Comparison of ENCODE assay signal across 8 cellular contexts in the genomic region with DNA sequence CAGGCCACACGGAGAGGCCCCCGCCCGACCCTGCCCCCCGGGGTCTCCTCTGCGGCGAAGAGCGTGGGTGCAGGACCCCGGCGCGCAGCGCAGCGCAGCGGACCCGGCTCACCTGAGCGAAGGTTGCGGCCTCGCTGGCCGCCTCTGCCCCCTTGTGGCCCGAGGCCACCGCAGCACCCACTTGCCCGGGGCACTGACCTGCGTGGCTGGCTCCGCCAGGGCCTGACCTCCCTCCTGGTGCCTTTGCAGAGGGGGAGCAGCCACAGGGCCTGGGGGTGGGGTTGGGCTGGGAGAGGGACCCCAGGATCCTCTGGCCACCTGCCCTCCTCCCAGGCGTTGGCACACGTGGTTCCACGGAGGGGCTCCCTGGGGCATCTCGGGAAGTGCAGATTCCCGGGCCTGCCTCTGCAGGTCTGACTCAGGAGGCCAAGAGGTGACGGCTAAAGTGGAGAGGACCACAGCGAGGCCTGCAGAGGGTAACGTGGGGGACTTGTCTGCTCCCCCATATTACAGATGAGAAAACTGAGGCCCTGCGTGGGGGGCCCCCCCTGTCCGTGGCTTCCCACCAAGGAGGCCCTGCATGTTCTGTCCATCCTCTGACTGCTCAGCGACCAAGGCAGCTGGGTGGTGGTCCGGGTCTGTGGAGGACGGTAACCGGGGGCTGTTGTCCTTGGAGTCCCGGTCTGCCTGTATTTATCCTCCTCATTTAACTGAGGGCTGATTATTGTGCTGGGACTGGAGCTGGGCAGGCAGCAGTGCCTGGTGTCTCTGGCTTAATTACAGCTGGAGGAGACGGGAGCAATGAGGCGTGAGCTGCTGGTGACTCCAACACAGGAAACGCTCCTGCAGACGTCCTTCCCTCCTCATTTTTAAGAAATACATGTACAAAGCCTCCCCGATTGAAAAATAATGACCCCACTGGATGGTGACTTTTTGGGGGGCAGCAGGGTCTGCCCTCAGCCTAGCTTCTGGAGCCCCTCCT.
DNase-seq lines count a peak whose midpoint lies in the region; ATAC-seq, FAIRE-seq and TF ChIP-seq lines count a peak whose summit lies in the region.

No MANE protein-coding gene starts in this region.

- no peak overlapping the region for H3K9ac ChIP-seq in GM12878 (ENCODE audit: control insufficient read depth, insufficient read depth, low read length)

- no peak overlapping the region for H3K4me3 Mint-ChIP-seq in stimulated activated naive B cell treated with anti-CD40 and anti-IgM and Interleukin-4, amounts not matched to agents 10 μg/mL and 1 μg/mL and 100 μg/mL, for 72 hours

- no peak overlapping the region for H3K27ac Mint-ChIP-seq in stimulated activated naive B cell treated with anti-CD40 and anti-IgM and Interleukin-4, amounts not matched to agents 10 μg/mL and 1 μg/mL and 100 μg/mL, for 72 hours

- peaks cover 45% of the 10 kb centered on the region for H3K4me1 ChIP-seq in BE2C
- peaks cover 8% of the 10 kb centered on the region; the same call in 1 of the 2 replicates for H3K4me1 ChIP-seq in GM12878 (ENCODE audit: control insufficient read depth, insufficient read depth, low read length)

- ATAC-seq in GM12878 (peak; percentile 92), GM21447 (IDR thresholded peaks at IDR 0.05; ENCODE audit: unreplicated experiment) (no peak)
- peak; percentile 74 to 81 for ATAC-seq in stimulated activated naive B cell treated with anti-CD40 and anti-IgM and Interleukin-4, amounts not matched to agents 10 μg/mL and 1 μg/mL and 100 μg/mL, for 72 hours (replicated peaks)

- TF ChIP-seq POLR2A in GM12878 (IDR thresholded peaks at IDR 0.05; ENCODE audit: low read depth, low read length) = no peak

- H3K27ac ChIP-seq in GM12878 (ENCODE audit: control insufficient read depth, insufficient read depth) = no peak overlapping the region

- in situ Hi-C loops in GM12878 (cut with MboI) = no loop called here

- H3K79me2 ChIP-seq in GM12878 (ENCODE audit: control insufficient read depth, insufficient read depth, low read length) = no peaks in the 10 kb centered on the region

- DNase-seq in BE2C = peak; percentile 56
- peak; percentile 96 for DNase-seq in H7
- peak; percentile 66 for DNase-seq in RPMI8226
- DNase-seq in GM12878 (ENCODE audit: low read depth, low spot score) = no peak
- peak; percentile 47 for DNase-seq in kidney glomerular epithelial cell (lab: John Stamatoyannopoulos, UW)
- DNase-seq in stimulated activated naive B cell treated with anti-CD40 and anti-IgM and Interleukin-4, amounts not matched to agents 10 μg/mL and 1 μg/mL and 100 μg/mL, for 72 hours = peak; percentile 19
- no peak for DNase-seq in inferior parietal cortex (ENCODE audit: extremely low spot score)

- H3K4me2 ChIP-seq in GM12878 (ENCODE audit: control insufficient read depth, insufficient read depth) = no peak overlapping the region

- WGBS in GM12878 (ENCODE audit: insufficient coverage, insufficient replicate concordance, low lambda C conversion rate, missing lambda C conversion rate) = 30% methylated on average over 21 of the region's 43 CpGs

- TF ChIP-seq CTCF in BE2C (IDR thresholded peaks at IDR 0.05; ENCODE audit: low read depth, low read length) (peak; percentile 34), GM12878 (IDR thresholded peaks at IDR 0.05 in 2 of 3, conservative IDR thresholded peaks at IDR 0.05 in 1 of 3; ENCODE audit: control insufficient read depth in 2 of 3, extremely low read depth in 1 of 3, insufficient read depth in 1 of 3, low read depth in 3 of 3, low read length in 3 of 3) (peak; percentile 52 to 71 (median 54))

- H3K4me1 Mint-ChIP-seq in stimulated activated naive B cell treated with anti-CD40 and anti-IgM and Interleukin-4, amounts not matched to agents 10 μg/mL and 1 μg/mL and 100 μg/mL, for 72 hours = peaks cover 9 to 12% of the 10 kb centered on the region in 2 donors

- no peak for TF ChIP-seq EP300 in GM12878 (IDR thresholded peaks at IDR 0.05; ENCODE audit: borderline replicate concordance in 1 of 2, control insufficient read depth in 1 of 2, low read depth in 2 of 2, low read length in 2 of 2)

- SMC1A ChIA-PET in GM12878 (lab: Charles Lee; ENCODE audit: uncharacterized antibody, unreplicated experiment) = interaction anchor here (1.0 to 1.2 kb wide), 2 partner anchors 9 to 130 kb away, joined by 3 read pairs; no protein-coding TSS in a partner anchor

- TF ChIP-seq RAD21 in GM12878 (IDR thresholded peaks at IDR 0.05; ENCODE audit: insufficient read depth, low read depth, low read length) = peak; percentile 48

- no peaks in the 10 kb centered on the region for H3K36me3 Mint-ChIP-seq in stimulated activated naive B cell treated with anti-CD40 and anti-IgM and Interleukin-4, amounts not matched to agents 10 μg/mL and 1 μg/mL and 100 μg/mL, for 72 hours

- intact Hi-C loops in GM12878 (cut with micrococcal nuclease; ENCODE audit: unreplicated experiment) = no loop called here

- H3K9me3 Mint-ChIP-seq in stimulated activated naive B cell treated with anti-CD40 and anti-IgM and Interleukin-4, amounts not matched to agents 10 μg/mL and 1 μg/mL and 100 μg/mL, for 72 hours = no peaks in the 10 kb centered on the region

- RAD21 ChIA-PET in GM12878 (lab: Charles Lee; ENCODE audit: unreplicated experiment) = interaction anchor here (1.4 to 3.4 kb wide), 2 partner anchors 217 to 271 kb away, joined by 4 to 31 read pairs; no protein-coding TSS in a partner anchor

- POLR2A ChIA-PET in GM12878 (lab: Charles Lee) = no interaction called here

- no peaks in the 10 kb centered on the region for H3K27me3 ChIP-seq in BE2C
- H3K27me3 ChIP-seq in H7 (ENCODE audit: control insufficient read depth, insufficient read depth, low read length) = peaks cover 4% of the 10 kb centered on the region
- no peaks in the 10 kb centered on the region; a peak in 2 of 4 replicates for H3K27me3 ChIP-seq in GM12878 (replicated peaks in 1 of 2; ENCODE audit: control insufficient read depth in 2 of 2, insufficient read depth in 2 of 2, low read length in 1 of 2)

- H3K9me3 ChIP-seq in BE2C = no peaks in the 10 kb centered on the region
- no peaks in the 10 kb centered on the region for H3K9me3 ChIP-seq in GM12878 (replicated peaks; ENCODE audit: control insufficient read depth, insufficient read depth, low read length)

- H3K4me3 ChIP-seq in BE2C (ENCODE audit: low read depth, low read length) = no peak overlapping the region
- peak overlapping the region; percentile 25 for H3K4me3 ChIP-seq in H7 (ENCODE audit: insufficient read depth, low read depth, low read length)
- no peak overlapping the region for H3K4me3 ChIP-seq in GM12878

- H2AFZ ChIP-seq in GM12878 (ENCODE audit: control insufficient read depth, low read depth, low read length) = no peak overlapping the region

- H3K36me3 ChIP-seq in BE2C (no peaks in the 10 kb centered on the region), H7 (replicated peaks; ENCODE audit: control insufficient read depth, insufficient read depth, low read length) (no peaks in the 10 kb centered on the region), GM12878 (ENCODE audit: control insufficient read depth in 2 of 2, insufficient read depth in 2 of 2, low read length in 1 of 2) (no peaks in the 10 kb centered on the region)

- H3K27me3 Mint-ChIP-seq in stimulated activated naive B cell treated with anti-CD40 and anti-IgM and Interleukin-4, amounts not matched to agents 10 μg/mL and 1 μg/mL and 100 μg/mL, for 72 hours = peaks cover 33 to 42% of the 10 kb centered on the region in 2 donors

- no TSS peak for BruUV-seq in GM12878 (replicated peaks; lab: Mats Ljungman, UMichigan)

- no peaks in the 10 kb centered on the region for H4K20me1 ChIP-seq in GM12878 (ENCODE audit: control insufficient read depth, insufficient read depth)

- FAIRE-seq in GM12878 (lab: Jason Lieb, UNC) = no peak

- CTCF ChIA-PET in GM12878 (lab: Yijun Ruan, JAX) = interaction anchor here (1.3 to 5.0 kb wide), 3 partner anchors 10 to 271 kb away, joined by 4 to 85 read pairs (median 19); no protein-coding TSS in a partner anchor

TF ChIP-seq in GM12878, 131 proteins besides CTCF, POLR2A, EP300 and RAD21:
- TF ChIP-seq SMC3 (IDR thresholded peaks at IDR 0.05; ENCODE audit: borderline replicate concordance, low read length) (peak; percentile 45), RUNX3 (IDR thresholded peaks at IDR 0.05; ENCODE audit: low read length) (0 out of 2 replicates have a peak, but pooled peaks have one; percentile 24), STAT3 (IDR thresholded peaks at IDR 0.05; ENCODE audit: low read depth, low read length) (no peak)

Comparison
In these comparisons a context has a peak if more than half of its experiments do, and no peak if none do; other contexts are left out.
1. DNase-seq: peak in BE2C (single experiment), H7 (single experiment), RPMI8226 (single experiment), kidney glomerular epithelial cell (single experiment) and stimulated activated naive B cell treated with anti-CD40 and anti-IgM and Interleukin-4, amounts not matched to agents 10 μg/mL and 1 μg/mL and 100 μg/mL, for 72 hours (single experiment); none in GM12878 (single experiment) and inferior parietal cortex (single experiment).